3 cellular contexts compared by ENCODE assay signal in the genomic region with DNA sequence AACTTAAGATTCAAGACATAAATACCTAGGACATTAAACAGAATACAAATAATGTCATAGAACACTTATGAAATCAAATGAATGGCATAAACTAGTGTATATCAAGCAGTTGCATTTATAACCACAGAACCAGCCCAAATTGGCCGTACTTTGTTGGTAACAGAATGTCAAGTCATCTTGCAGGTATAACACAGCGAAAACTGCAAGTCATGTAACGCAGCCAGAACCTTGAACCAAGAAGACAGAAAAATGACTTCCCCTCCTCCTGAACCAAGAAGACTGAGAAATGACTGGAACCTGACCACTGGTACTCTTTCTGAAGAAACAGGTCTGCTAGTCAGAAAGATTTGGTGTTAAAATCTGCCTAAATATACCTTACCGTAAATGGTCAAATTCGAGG.
TF ChIP-seq lines count a peak whose summit lies in the region.

No MANE protein-coding gene starts in this region.

TF ChIP-seq in A549, 52 proteins besides CTCF, POLR2A, EP300 and RAD21:
- TF ChIP-seq, protein P1, sequence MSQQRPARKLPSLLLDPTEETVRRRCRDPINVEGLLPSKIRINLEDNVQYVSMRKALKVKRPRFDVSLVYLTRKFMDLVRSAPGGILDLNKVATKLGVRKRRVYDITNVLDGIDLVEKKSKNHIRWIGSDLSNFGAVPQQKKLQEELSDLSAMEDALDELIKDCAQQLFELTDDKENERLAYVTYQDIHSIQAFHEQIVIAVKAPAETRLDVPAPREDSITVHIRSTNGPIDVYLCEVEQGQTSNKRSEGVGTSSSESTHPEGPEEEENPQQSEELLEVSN (IDR thresholded peaks at IDR 0.05; ENCODE audit: borderline replicate concordance, low read depth): no peak
- TF ChIP-seq NFE2L2 (conservative IDR thresholded peaks at IDR 0.05; ENCODE audit: low read length): peak; percentile 88
- TF ChIP-seq RNF2 (IDR thresholded peaks at IDR 0.05; ENCODE audit: borderline replicate concordance, low read depth): no peak
- peak; percentile 36 for TF ChIP-seq MAFK (IDR thresholded peaks at IDR 0.05; ENCODE audit: partially characterized antibody)
- no peak for TF ChIP-seq HOXB13 (CRISPR knock-in tag; IDR thresholded peaks at IDR 0.05; ENCODE audit: low read depth)
- TF ChIP-seq HDAC2 (IDR thresholded peaks at IDR 0.05): no peak
- TF ChIP-seq, protein P2, sequence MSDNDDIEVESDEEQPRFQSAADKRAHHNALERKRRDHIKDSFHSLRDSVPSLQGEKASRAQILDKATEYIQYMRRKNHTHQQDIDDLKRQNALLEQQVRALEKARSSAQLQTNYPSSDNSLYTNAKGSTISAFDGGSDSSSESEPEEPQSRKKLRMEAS (IDR thresholded peaks at IDR 0.05): no peak

TF ChIP-seq in GM23338, 12 proteins besides CTCF, POLR2A, EP300 and RAD21 (continues in another document):
- TF ChIP-seq, protein P3, sequence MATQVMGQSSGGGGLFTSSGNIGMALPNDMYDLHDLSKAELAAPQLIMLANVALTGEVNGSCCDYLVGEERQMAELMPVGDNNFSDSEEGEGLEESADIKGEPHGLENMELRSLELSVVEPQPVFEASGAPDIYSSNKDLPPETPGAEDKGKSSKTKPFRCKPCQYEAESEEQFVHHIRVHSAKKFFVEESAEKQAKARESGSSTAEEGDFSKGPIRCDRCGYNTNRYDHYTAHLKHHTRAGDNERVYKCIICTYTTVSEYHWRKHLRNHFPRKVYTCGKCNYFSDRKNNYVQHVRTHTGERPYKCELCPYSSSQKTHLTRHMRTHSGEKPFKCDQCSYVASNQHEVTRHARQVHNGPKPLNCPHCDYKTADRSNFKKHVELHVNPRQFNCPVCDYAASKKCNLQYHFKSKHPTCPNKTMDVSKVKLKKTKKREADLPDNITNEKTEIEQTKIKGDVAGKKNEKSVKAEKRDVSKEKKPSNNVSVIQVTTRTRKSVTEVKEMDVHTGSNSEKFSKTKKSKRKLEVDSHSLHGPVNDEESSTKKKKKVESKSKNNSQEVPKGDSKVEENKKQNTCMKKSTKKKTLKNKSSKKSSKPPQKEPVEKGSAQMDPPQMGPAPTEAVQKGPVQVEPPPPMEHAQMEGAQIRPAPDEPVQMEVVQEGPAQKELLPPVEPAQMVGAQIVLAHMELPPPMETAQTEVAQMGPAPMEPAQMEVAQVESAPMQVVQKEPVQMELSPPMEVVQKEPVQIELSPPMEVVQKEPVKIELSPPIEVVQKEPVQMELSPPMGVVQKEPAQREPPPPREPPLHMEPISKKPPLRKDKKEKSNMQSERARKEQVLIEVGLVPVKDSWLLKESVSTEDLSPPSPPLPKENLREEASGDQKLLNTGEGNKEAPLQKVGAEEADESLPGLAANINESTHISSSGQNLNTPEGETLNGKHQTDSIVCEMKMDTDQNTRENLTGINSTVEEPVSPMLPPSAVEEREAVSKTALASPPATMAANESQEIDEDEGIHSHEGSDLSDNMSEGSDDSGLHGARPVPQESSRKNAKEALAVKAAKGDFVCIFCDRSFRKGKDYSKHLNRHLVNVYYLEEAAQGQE (IDR thresholded peaks at IDR 0.05; ENCODE audit: unreplicated experiment): no peak
- TF ChIP-seq, protein P4, sequence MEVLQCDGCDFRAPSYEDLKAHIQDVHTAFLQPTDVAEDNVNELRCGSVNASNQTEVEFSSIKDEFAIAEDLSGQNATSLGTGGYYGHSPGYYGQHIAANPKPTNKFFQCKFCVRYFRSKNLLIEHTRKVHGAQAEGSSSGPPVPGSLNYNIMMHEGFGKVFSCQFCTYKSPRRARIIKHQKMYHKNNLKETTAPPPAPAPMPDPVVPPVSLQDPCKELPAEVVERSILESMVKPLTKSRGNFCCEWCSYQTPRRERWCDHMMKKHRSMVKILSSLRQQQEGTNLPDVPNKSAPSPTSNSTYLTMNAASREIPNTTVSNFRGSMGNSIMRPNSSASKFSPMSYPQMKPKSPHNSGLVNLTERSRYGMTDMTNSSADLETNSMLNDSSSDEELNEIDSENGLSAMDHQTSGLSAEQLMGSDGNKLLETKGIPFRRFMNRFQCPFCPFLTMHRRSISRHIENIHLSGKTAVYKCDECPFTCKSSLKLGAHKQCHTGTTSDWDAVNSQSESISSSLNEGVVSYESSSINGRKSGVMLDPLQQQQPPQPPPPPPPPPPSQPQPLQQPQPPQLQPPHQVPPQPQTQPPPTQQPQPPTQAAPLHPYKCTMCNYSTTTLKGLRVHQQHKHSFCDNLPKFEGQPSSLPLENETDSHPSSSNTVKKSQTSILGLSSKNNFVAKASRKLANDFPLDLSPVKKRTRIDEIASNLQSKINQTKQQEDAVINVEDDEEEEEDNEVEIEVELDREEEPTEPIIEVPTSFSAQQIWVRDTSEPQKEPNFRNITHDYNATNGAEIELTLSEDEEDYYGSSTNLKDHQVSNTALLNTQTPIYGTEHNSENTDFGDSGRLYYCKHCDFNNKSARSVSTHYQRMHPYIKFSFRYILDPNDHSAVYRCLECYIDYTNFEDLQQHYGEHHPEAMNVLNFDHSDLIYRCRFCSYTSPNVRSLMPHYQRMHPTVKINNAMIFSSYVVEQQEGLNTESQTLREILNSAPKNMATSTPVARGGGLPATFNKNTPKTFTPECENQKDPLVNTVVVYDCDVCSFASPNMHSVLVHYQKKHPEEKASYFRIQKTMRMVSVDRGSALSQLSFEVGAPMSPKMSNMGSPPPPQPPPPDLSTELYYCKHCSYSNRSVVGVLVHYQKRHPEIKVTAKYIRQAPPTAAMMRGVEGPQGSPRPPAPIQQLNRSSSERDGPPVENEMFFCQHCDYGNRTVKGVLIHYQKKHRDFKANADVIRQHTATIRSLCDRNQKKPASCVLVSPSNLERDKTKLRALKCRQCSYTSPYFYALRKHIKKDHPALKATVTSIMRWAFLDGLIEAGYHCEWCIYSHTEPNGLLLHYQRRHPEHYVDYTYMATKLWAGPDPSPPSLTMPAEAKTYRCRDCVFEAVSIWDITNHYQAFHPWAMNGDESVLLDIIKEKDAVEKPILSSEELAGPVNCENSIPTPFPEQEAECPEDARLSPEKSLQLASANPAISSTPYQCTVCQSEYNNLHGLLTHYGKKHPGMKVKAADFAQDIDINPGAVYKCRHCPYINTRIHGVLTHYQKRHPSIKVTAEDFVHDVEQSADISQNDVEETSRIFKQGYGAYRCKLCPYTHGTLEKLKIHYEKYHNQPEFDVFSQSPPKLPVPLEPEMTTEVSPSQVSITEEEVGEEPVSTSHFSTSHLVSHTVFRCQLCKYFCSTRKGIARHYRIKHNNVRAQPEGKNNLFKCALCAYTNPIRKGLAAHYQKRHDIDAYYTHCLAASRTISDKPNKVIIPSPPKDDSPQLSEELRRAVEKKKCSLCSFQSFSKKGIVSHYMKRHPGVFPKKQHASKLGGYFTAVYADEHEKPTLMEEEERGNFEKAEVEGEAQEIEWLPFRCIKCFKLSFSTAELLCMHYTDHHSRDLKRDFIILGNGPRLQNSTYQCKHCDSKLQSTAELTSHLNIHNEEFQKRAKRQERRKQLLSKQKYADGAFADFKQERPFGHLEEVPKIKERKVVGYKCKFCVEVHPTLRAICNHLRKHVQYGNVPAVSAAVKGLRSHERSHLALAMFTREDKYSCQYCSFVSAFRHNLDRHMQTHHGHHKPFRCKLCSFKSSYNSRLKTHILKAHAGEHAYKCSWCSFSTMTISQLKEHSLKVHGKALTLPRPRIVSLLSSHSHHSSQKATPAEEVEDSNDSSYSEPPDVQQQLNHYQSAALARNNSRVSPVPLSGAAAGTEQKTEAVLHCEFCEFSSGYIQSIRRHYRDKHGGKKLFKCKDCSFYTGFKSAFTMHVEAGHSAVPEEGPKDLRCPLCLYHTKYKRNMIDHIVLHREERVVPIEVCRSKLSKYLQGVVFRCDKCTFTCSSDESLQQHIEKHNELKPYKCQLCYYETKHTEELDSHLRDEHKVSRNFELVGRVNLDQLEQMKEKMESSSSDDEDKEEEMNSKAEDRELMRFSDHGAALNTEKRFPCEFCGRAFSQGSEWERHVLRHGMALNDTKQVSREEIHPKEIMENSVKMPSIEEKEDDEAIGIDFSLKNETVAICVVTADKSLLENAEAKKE (CRISPR knock-in tag; IDR thresholded peaks at IDR 0.05): no peak
- TF ChIP-seq ZNF331 (CRISPR knock-in tag; IDR thresholded peaks at IDR 0.05; ENCODE audit: low read depth) (no peak), STAT1 (IDR thresholded peaks at IDR 0.05; ENCODE audit: unreplicated experiment) (no peak), CREB1 (CRISPR knock-in tag; IDR thresholded peaks at IDR 0.05; ENCODE audit: low read depth) (no peak), EZH2 (IDR thresholded peaks at IDR 0.05; ENCODE audit: low read depth, unreplicated experiment) (no peak), POLR2AphosphoS5 (IDR thresholded peaks at IDR 0.05; ENCODE audit: low read depth) (no peak)

TF ChIP-seq in K562, 482 proteins besides CTCF, POLR2A, EP300 and RAD21:
- TF ChIP-seq C11orf30 (IDR thresholded peaks at IDR 0.05; ENCODE audit: low read depth) (peak; percentile 93), NFE2L1 (tag; IDR thresholded peaks at IDR 0.05; ENCODE audit: borderline replicate concordance, low read depth) (peak; percentile 62; the same call in 1 of the 2 replicates), NFE2 (IDR thresholded peaks at IDR 0.05; ENCODE audit: low read depth) (peak; percentile 85), CEBPB (tag; IDR thresholded peaks at IDR 0.05) (no peak), NUFIP1 (IDR thresholded peaks at IDR 0.05; ENCODE audit: partially characterized antibody) (no peak), MAFG (tag; conservative IDR thresholded peaks at IDR 0.05) (peak; percentile 90), MAFF (IDR thresholded peaks at IDR 0.05; ENCODE audit: low read length) (peak; percentile 64), HDAC6 (IDR thresholded peaks at IDR 0.05; ENCODE audit: low read depth, low read length) (no peak), BRD9 (IDR thresholded peaks at IDR 0.05; ENCODE audit: low read depth, partially characterized antibody) (no peak), BRD4 (IDR thresholded peaks at IDR 0.05) (no peak), MAFK (IDR thresholded peaks at IDR 0.05; ENCODE audit: low read length) (peak; percentile 33; the same call in 1 of the 2 replicates), ZNF316 (IDR thresholded peaks at IDR 0.05) (peak; percentile 97), ZNF146 (CRISPR knock-in tag; IDR thresholded peaks at IDR 0.05; ENCODE audit: unreplicated experiment) (no peak), ILK (tag; IDR thresholded peaks at IDR 0.05; ENCODE audit: borderline replicate concordance, low read depth) (no peak), CBFA2T3 (IDR thresholded peaks at IDR 0.05) (no peak), FOXJ3 (CRISPR knock-in tag; IDR thresholded peaks at IDR 0.05) (no peak), PCBP2 (IDR thresholded peaks at IDR 0.05; ENCODE audit: low read depth, low read length, poor library complexity, severe bottlenecking) (no peak), HDAC8 (tag; IDR thresholded peaks at IDR 0.05) (no peak), MCM3 (IDR thresholded peaks at IDR 0.05) (no peak), ZNF830 (CRISPR knock-in tag; IDR thresholded peaks at IDR 0.05) (no peak), KAT8 (IDR thresholded peaks at IDR 0.05; ENCODE audit: low read depth) (no peak), NR1H2 (CRISPR knock-in tag; IDR thresholded peaks at IDR 0.05) (no peak)
- TF ChIP-seq, protein P5, sequence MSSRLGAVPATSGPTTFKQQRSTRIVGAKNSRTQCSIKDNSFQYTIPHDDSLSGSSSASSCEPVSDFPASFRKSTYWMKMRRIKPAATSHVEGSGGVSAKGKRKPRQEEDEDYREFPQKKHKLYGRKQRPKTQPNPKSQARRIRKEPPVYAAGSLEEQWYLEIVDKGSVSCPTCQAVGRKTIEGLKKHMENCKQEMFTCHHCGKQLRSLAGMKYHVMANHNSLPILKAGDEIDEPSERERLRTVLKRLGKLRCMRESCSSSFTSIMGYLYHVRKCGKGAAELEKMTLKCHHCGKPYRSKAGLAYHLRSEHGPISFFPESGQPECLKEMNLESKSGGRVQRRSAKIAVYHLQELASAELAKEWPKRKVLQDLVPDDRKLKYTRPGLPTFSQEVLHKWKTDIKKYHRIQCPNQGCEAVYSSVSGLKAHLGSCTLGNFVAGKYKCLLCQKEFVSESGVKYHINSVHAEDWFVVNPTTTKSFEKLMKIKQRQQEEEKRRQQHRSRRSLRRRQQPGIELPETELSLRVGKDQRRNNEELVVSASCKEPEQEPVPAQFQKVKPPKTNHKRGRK (tag; IDR thresholded peaks at IDR 0.05): no peak
- TF ChIP-seq, protein P6, sequence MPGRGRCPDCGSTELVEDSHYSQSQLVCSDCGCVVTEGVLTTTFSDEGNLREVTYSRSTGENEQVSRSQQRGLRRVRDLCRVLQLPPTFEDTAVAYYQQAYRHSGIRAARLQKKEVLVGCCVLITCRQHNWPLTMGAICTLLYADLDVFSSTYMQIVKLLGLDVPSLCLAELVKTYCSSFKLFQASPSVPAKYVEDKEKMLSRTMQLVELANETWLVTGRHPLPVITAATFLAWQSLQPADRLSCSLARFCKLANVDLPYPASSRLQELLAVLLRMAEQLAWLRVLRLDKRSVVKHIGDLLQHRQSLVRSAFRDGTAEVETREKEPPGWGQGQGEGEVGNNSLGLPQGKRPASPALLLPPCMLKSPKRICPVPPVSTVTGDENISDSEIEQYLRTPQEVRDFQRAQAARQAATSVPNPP (IDR thresholded peaks at IDR 0.05; ENCODE audit: borderline replicate concordance, insufficient read depth, insufficient read length): no peak
TF ChIP-seq in K562: peak in this region for 7.
